Comparison of ENCODE assay signal across 11 cellular contexts in genomic region chr10:63204667-63205391, GRCh38.
DNase-seq lines count a peak whose midpoint lies in the region; ATAC-seq lines count a peak whose summit lies in the region.
"Had no signal": no experiment of that assay in that cellular context is flagged by ENCODE, and none has a peak within 500 bp of the region (broad histone marks: within the 10 kb centered on the region; RNA-seq: fewer than 3 reads in every experiment).

No MANE protein-coding gene starts in this region.

- peak overlapping the region; percentile 22 for H3K27ac Mint-ChIP-seq in activated naive CD4-positive, alpha-beta T cell treated with anti-CD3 and anti-CD28 coated beads for 36 hours
- H3K27ac Mint-ChIP-seq in activated CD8-positive, alpha-beta T cell treated with anti-CD3 and anti-CD28 coated beads, Interleukin-2, amount 10 ng/mL, durations not matched to agents 7 days and 5 days: peak overlapping the region; percentile 85
- H3K27ac Mint-ChIP-seq in stimulated activated naive B cell treated with anti-CD40 and anti-IgM and Interleukin-4, amounts not matched to agents 10 μg/mL and 1 μg/mL and 100 μg/mL, for 72 hours: peak overlapping the region; percentile 68

- CTCF ChIA-PET in activated naive CD4-positive, alpha-beta T cell treated with anti-CD3 and anti-CD28 coated beads for 36 hours (lab: Charles Lee): no interaction called here
- CTCF ChIA-PET in activated CD8-positive, alpha-beta T cell treated with anti-CD3 and anti-CD28 coated beads, Interleukin-2, amount 10 ng/mL, durations not matched to agents 7 days and 5 days (lab: Charles Lee): interaction anchor here (1.9 to 3.7 kb wide), 4 partner anchors 12 to 516 kb away, joined by 8 to 21 read pairs (median 14); no protein-coding TSS in a partner anchor

- H3K27me3 Mint-ChIP-seq in activated naive CD4-positive, alpha-beta T cell treated with anti-CD3 and anti-CD28 coated beads for 36 hours (ENCODE audit: low read depth): no peaks in the 10 kb centered on the region
- H3K27me3 Mint-ChIP-seq in activated CD8-positive, alpha-beta T cell treated with anti-CD3 and anti-CD28 coated beads, Interleukin-2, amount 10 ng/mL, durations not matched to agents 7 days and 5 days (ENCODE audit: low read depth): no peaks in the 10 kb centered on the region
- H3K27me3 Mint-ChIP-seq in stimulated activated naive B cell treated with anti-CD40 and anti-IgM and Interleukin-4, amounts not matched to agents 10 μg/mL and 1 μg/mL and 100 μg/mL, for 72 hours: no peaks in the 10 kb centered on the region

- H3K4me1 Mint-ChIP-seq in activated naive CD4-positive, alpha-beta T cell treated with anti-CD3 and anti-CD28 coated beads for 36 hours (ENCODE audit: low read depth): peaks cover 29% of the 10 kb centered on the region
- H3K4me1 Mint-ChIP-seq in activated CD8-positive, alpha-beta T cell treated with anti-CD3 and anti-CD28 coated beads, Interleukin-2, amount 10 ng/mL, durations not matched to agents 7 days and 5 days (ENCODE audit: low read depth): peaks cover 54% of the 10 kb centered on the region
- peaks cover 26 to 53% of the 10 kb centered on the region in 2 donors for H3K4me1 Mint-ChIP-seq in stimulated activated naive B cell treated with anti-CD40 and anti-IgM and Interleukin-4, amounts not matched to agents 10 μg/mL and 1 μg/mL and 100 μg/mL, for 72 hours

- H3K36me3 Mint-ChIP-seq in activated naive CD4-positive, alpha-beta T cell treated with anti-CD3 and anti-CD28 coated beads for 36 hours (ENCODE audit: low read depth): peaks cover 24% of the 10 kb centered on the region
- H3K36me3 Mint-ChIP-seq in activated CD8-positive, alpha-beta T cell treated with anti-CD3 and anti-CD28 coated beads, Interleukin-2, amount 10 ng/mL, durations not matched to agents 7 days and 5 days (ENCODE audit: low read depth): peaks cover 47% of the 10 kb centered on the region
- H3K36me3 Mint-ChIP-seq in stimulated activated naive B cell treated with anti-CD40 and anti-IgM and Interleukin-4, amounts not matched to agents 10 μg/mL and 1 μg/mL and 100 μg/mL, for 72 hours: peaks cover 29 to 42% of the 10 kb centered on the region in 2 donors

- in situ Hi-C loops in ACHN (cut with HindIII; ENCODE audit: low pct_ligation_motif_present, low pct_unique_long_range_greater_than_20kb, low sequenced_read_pairs): loop anchor here (25.0 kb wide), 1 partner anchor 507 kb away; no protein-coding TSS in a partner anchor

- no peak overlapping the region for H3K4me3 Mint-ChIP-seq in activated naive CD4-positive, alpha-beta T cell treated with anti-CD3 and anti-CD28 coated beads for 36 hours
- H3K4me3 Mint-ChIP-seq in activated CD8-positive, alpha-beta T cell treated with anti-CD3 and anti-CD28 coated beads, Interleukin-2, amount 10 ng/mL, durations not matched to agents 7 days and 5 days: peak overlapping the region; percentile 68
- peak overlapping the region in 1 of 2 donors; percentile 30 for H3K4me3 Mint-ChIP-seq in stimulated activated naive B cell treated with anti-CD40 and anti-IgM and Interleukin-4, amounts not matched to agents 10 μg/mL and 1 μg/mL and 100 μg/mL, for 72 hours

- H3K9me3 Mint-ChIP-seq in activated naive CD4-positive, alpha-beta T cell treated with anti-CD3 and anti-CD28 coated beads for 36 hours: no peaks in the 10 kb centered on the region
- H3K9me3 Mint-ChIP-seq in activated CD8-positive, alpha-beta T cell treated with anti-CD3 and anti-CD28 coated beads, Interleukin-2, amount 10 ng/mL, durations not matched to agents 7 days and 5 days (ENCODE audit: insufficient read depth): no peaks in the 10 kb centered on the region
- no peaks in the 10 kb centered on the region for H3K9me3 Mint-ChIP-seq in stimulated activated naive B cell treated with anti-CD40 and anti-IgM and Interleukin-4, amounts not matched to agents 10 μg/mL and 1 μg/mL and 100 μg/mL, for 72 hours

- peak; percentile 35 for ATAC-seq in HG02852 (IDR thresholded peaks at IDR 0.05; ENCODE audit: unreplicated experiment)
- no peak for ATAC-seq in activated CD8-positive, alpha-beta T cell treated with anti-CD3 and anti-CD28 coated beads, Interleukin-2, amount 10 ng/mL, durations not matched to agents 7 days and 5 days
- ATAC-seq in stimulated activated naive B cell treated with anti-CD40 and anti-IgM and Interleukin-4, amounts not matched to agents 10 μg/mL and 1 μg/mL and 100 μg/mL, for 72 hours (replicated peaks): no peak
- ATAC-seq: left cardiac atrium had no signal

- intact Hi-C loops in activated naive CD4-positive, alpha-beta T cell treated with anti-CD3 and anti-CD28 coated beads for 36 hours (cut with micrococcal nuclease): loop anchor here (2.0 kb wide), 1 partner anchor 30 kb away; no protein-coding TSS in a partner anchor

- DNase-seq in activated naive CD4-positive, alpha-beta T cell treated with anti-CD3 and anti-CD28 coated beads for 36 hours: no peak
- DNase-seq in activated naive CD4-positive, alpha-beta T cell treated with Interleukin-2 at 50 U/mL for 16 hours: no peak
- DNase-seq in activated CD8-positive, alpha-beta T cell treated with anti-CD3 and anti-CD28 coated beads, Interleukin-2, amount 10 ng/mL, durations not matched to agents 7 days and 5 days: no peak
- DNase-seq in stimulated activated naive B cell treated with anti-CD40 and anti-IgM and Interleukin-4, amounts not matched to agents 10 μg/mL and 1 μg/mL and 100 μg/mL, for 72 hours: no peak
- DNase-seq in ACHN: no peak
- no peak for DNase-seq in Ammon's horn (ENCODE audit: low spot score)
- DNase-seq in GDM1 (lab: John Stamatoyannopoulos, UW): no peak
- DNase-seq: dermis blood vessel endothelial cell, left cardiac atrium, NCI-H2081 had no signal

- POLR2A ChIA-PET in activated CD8-positive, alpha-beta T cell treated with anti-CD3 and anti-CD28 coated beads, Interleukin-2, amount 10 ng/mL, durations not matched to agents 7 days and 5 days (lab: Charles Lee): no interaction called here

Comparison
In these comparisons a context has a peak if more than half of its experiments do, and no peak if none do; other contexts are left out.
1. H3K27ac Mint-ChIP-seq: peak in every context shown above with its lines; median percentile 85 in activated CD8-positive, alpha-beta T cell treated with anti-CD3 and anti-CD28 coated beads, Interleukin-2, amount 10 ng/mL, durations not matched to agents 7 days and 5 days; 68 in stimulated activated naive B cell treated with anti-CD40 and anti-IgM and Interleukin-4, amounts not matched to agents 10 μg/mL and 1 μg/mL and 100 μg/mL, for 72 hours; 22 in activated naive CD4-positive, alpha-beta T cell treated with anti-CD3 and anti-CD28 coated beads for 36 hours.